In genomic region chr1:11227106-11228077, GRCh38 we compare ENCODE assay signal across 13 cellular contexts. TPM values are rescaled to one million over a fixed set of nuclear protein-coding genes. Genes with fewer than 3 reads are reported as not detected.
DNase-seq lines count a peak whose midpoint lies in the region; ATAC-seq, FAIRE-seq and TF ChIP-seq lines count a peak whose summit lies in the region.
"Had no signal": no experiment of that assay in that cellular context is flagged by ENCODE, and none has a peak within 500 bp of the region (broad histone marks: within the 10 kb centered on the region; RNA-seq: fewer than 3 reads in every experiment).

No MANE protein-coding gene starts in this region.

- no peaks in the 10 kb centered on the region for H3K4me1 ChIP-seq in heart right ventricle

- H3K27me3 Mint-ChIP-seq in memory B cell: no peaks in the 10 kb centered on the region

- H3K36me3 Mint-ChIP-seq in memory B cell: peaks cover 45% of the 10 kb centered on the region

- 89 to 91% methylated on average over 10 of the region's 10 CpGs for WGBS in heart right ventricle, 2 donors

- no peaks in the 10 kb centered on the region for H3K9me3 Mint-ChIP-seq in memory B cell

- peak overlapping the region; percentile 82 for H3K27ac Mint-ChIP-seq in memory B cell

- peak overlapping the region; percentile 75 for H3K4me3 Mint-ChIP-seq in memory B cell

- DNase-seq in GM12891 (ENCODE audit: insufficient read length, low spot score) (no peak), NAMALWA (ENCODE audit: low spot score) (peak; percentile 56), memory B cell (ENCODE audit: low spot score in 2 of 2) (peak in 1 of 2 donors; percentile 8), KG1 (lab: John Stamatoyannopoulos, UW) (no peak), GM03348 (ENCODE audit: low spot score) (no peak), heart right ventricle (no peak), omental fat pad (ENCODE audit: low spot score) (no peak)
- DNase-seq: EL, mammary epithelial cell had no signal

- TF ChIP-seq CTCF in heart right ventricle (IDR thresholded peaks at IDR 0.05) (no peak), omental fat pad (IDR thresholded peaks at IDR 0.05) (no peak)

- FAIRE-seq in GM12891 (lab: Jason Lieb, UNC): peak; percentile 92
- FAIRE-seq: frontal cortex had no signal

- H3K27ac ChIP-seq in heart right ventricle: no peak overlapping the region

- ATAC-seq in GM21526 (IDR thresholded peaks at IDR 0.05; ENCODE audit: low FRiP score, unreplicated experiment) (peak; percentile 71), memory B cell (ENCODE audit: low read depth) (peak; percentile 89), heart right ventricle (no peak), omental fat pad (ENCODE audit: low FRiP score) (no peak)
- ATAC-seq: Right ventricle myocardium inferior had no signal

- H3K27me3 ChIP-seq in heart right ventricle: no peaks in the 10 kb centered on the region

- H3K4me1 Mint-ChIP-seq in memory B cell: peaks cover 39% of the 10 kb centered on the region

- TF ChIP-seq POLR2A in GM12891 (IDR thresholded peaks at IDR 0.05; ENCODE audit: low read depth, low read length): no peak

- no peak overlapping the region for H3K4me3 ChIP-seq in heart right ventricle

- intact Hi-C loops in heart right ventricle (cut with DNase I): no loop called here

- H3K36me3 ChIP-seq in heart right ventricle: peaks cover 3 to 100% (median 60%) of the 10 kb centered on the region in 9 donors

- no peaks in the 10 kb centered on the region for H3K9me3 ChIP-seq in heart right ventricle

TF ChIP-seq in GM12891, 5 proteins besides CTCF, POLR2A, EP300 and RAD21:
- TF ChIP-seq POU2F2 (IDR thresholded peaks at IDR 0.05; ENCODE audit: low read depth, low read length) (peak; percentile 82), PAX5 (IDR thresholded peaks at IDR 0.05; ENCODE audit: insufficient read depth, low read length, severe bottlenecking) (no peak), TAF1 (IDR thresholded peaks at IDR 0.05; ENCODE audit: low read depth, low read length) (no peak)

RNA-seq across cellular contexts. Expression of gene MTOR, which starts 35.0 kb away (rescaled TPM):
- 15.2 TPM for polyA plus RNA-seq in GM12891 (2012; ENCODE audit: low read depth, missing spikeins)
- total RNA-seq in heart right ventricle: 10 to 100 TPM; 28.3 to 42.7 (median 36.5) TPM
- polyA plus RNA-seq in heart right ventricle: 10 to 100 TPM; 18.7 to 23.2 TPM
- total RNA-seq in omental fat pad: 10 to 100 TPM; 38.0 to 48.2 (median 43.6) TPM

RNA-seq across cellular contexts. Expression of gene ANGPTL7, which starts 38.2 kb away (rescaled TPM):
- polyA plus RNA-seq in GM12891 (2012; ENCODE audit: low read depth, missing spikeins): 0.05 TPM
- total RNA-seq in heart right ventricle: 1 to 10 TPM in 3 of 10 donors, under 1 TPM in 5, not detected in 2; 0.17 to 2.3 (median 0.89) TPM
- under 1 TPM; 0.15 to 0.28 TPM for polyA plus RNA-seq in heart right ventricle
- total RNA-seq in omental fat pad: 10 to 100 TPM; 11.0 to 38.7 (median 16.9) TPM
- total RNA-seq: activated CD8-positive, alpha-beta memory T cell treated with anti-CD3 and anti-CD28 coated beads for 36 hours had no signal
- polyA plus RNA-seq: mammary epithelial cell had no signal

RNA-seq across cellular contexts. Expression of gene UBIAD1, which starts 45.6 kb away (rescaled TPM):
- polyA plus RNA-seq in GM12891 (2012; ENCODE audit: low read depth, missing spikeins): 6.6 TPM
- 10 to 100 TPM in 9 of 10 donors, 1 to 10 TPM in 1; 10.0 to 17.4 (median 11.9) TPM for total RNA-seq in heart right ventricle
- 10 to 100 TPM in 1 of 2 donors, 1 to 10 TPM in 1; 4.9 to 10.1 TPM for polyA plus RNA-seq in heart right ventricle
- total RNA-seq in omental fat pad: 10 to 100 TPM in 3 of 4 donors, 1 to 10 TPM in 1; 9.3 to 28.2 (median 12.2) TPM

Comparison
In these comparisons a context has a peak if more than half of its experiments do, and no peak if none do; other contexts are left out.
1. ATAC-seq: peak in GM21526 (single experiment) and memory B cell (single experiment); none in heart right ventricle (0 of 8) and omental fat pad (single experiment).